ENCODE assay signal across 8 cellular contexts in the genomic region with DNA sequence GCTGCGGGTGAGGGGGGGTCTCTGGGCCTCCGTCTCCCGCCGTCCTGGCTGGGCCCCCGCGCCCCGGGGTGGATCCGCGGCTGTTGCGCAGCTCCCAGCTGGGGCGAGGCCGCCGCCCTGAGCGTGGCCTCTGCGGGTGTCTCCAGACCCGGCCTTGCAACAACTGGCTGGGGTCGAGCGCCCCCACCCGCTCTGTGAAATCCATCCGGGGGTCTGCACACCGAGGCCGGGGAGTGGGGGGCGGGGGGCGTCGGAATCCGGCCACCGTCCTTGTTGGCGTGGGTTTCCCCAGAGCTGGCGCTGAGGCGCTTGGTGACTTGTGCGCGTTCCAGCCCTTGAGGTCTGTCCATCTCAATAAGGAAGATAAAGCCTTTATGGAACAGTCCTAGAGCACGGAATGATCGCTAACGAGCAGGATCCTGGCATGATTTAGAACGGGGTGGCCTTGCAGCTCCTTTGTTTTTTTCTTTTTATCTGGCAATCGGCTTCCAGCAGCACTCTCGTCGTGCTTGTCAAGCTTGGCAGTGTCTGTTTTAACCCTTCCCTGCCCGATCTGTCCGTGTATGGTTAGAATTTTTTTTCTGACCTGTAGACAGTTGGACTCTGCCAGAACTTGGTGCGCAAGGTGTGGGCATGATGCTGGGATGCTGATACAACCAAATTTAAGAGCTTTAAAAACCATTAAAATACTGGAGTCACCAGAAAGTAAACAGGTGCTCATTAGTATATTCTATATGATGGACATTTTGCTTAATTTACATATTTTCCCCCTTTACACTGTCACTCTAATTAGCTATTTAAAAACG. TPM values are rescaled to one million over a fixed set of nuclear protein-coding genes. Genes with fewer than 3 reads are reported as not detected.
DNase-seq lines count a peak whose midpoint lies in the region; ATAC-seq and TF ChIP-seq lines count a peak whose summit lies in the region.

No MANE protein-coding gene starts in this region.

- H3K27ac ChIP-seq in ACC112 (ENCODE audit: low read depth, low read length) = peak overlapping the region; percentile 96
- peak overlapping the region; percentile 90 for H3K27ac ChIP-seq in epithelial cell of prostate
- H3K27ac ChIP-seq in thyroid gland = peak overlapping the region; percentile 98 to 100 (median 100)

- H3K79me2 ChIP-seq in ACC112 (ENCODE audit: control insufficient read depth, insufficient read depth, low read length, unreplicated experiment) = peaks cover 51% of the 10 kb centered on the region

- DNase-seq in GM12864 (ENCODE audit: low read depth) = no peak
- peak; percentile 66 for DNase-seq in NCI-H146 treated with DMSO at 0.1 percent for 48 hours (lab: John Stamatoyannopoulos, UW; ENCODE audit: unreplicated experiment)
- no peak for DNase-seq in activated B cell treated with CpG ODN at 0.5 μM for 24 hours
- DNase-seq in epithelial cell of prostate (ENCODE audit: low read depth, low spot score) = no peak
- peak; percentile 92 for DNase-seq in mesenteric fat pad (ENCODE audit: low spot score)
- DNase-seq in thyroid gland = peak; percentile 46 to 58

- H3K9me3 ChIP-seq in thyroid gland = no peaks in the 10 kb centered on the region

- H2AFZ ChIP-seq in ACC112 (ENCODE audit: low read length, unreplicated experiment) = no peak overlapping the region

- TF ChIP-seq CTCF in GM12864 (IDR thresholded peaks at IDR 0.05; ENCODE audit: low read depth, low read length, missing control alignments) = no peak
- no peak for TF ChIP-seq CTCF in activated B cell treated with CpG ODN at 0.5 μM for 24 hours (IDR thresholded peaks at IDR 0.05)
- no peak for TF ChIP-seq CTCF in thyroid gland (IDR thresholded peaks at IDR 0.05)

- H3K36me3 ChIP-seq in ACC112 (ENCODE audit: insufficient read depth, low read length) (no peaks in the 10 kb centered on the region), thyroid gland (no peaks in the 10 kb centered on the region)

- 1 to 3% methylated on average over 18 to 23 of the region's 43 CpGs for WGBS in thyroid gland, 2 donors

- ATAC-seq in HG02798 (IDR thresholded peaks at IDR 0.05; ENCODE audit: poor library complexity, unreplicated experiment) = peak; percentile 37
- peak; percentile 37 for ATAC-seq in activated B cell treated with CpG ODN at 0.5 μM for 24 hours (ENCODE audit: low read depth)

- H3K27me3 ChIP-seq in ACC112 (ENCODE audit: insufficient read depth, low read length) = no peaks in the 10 kb centered on the region
- H3K27me3 ChIP-seq in thyroid gland = no peaks in the 10 kb centered on the region

- H3K4me3 Mint-ChIP-seq in activated B cell treated with CpG ODN at 0.5 μM for 24 hours = peak overlapping the region; percentile 93

- H3K9me3 Mint-ChIP-seq in activated B cell treated with CpG ODN at 0.5 μM for 24 hours = no peaks in the 10 kb centered on the region

- TF ChIP-seq POLR2A in thyroid gland (IDR thresholded peaks at IDR 0.05) = no peak

- H3K27me3 Mint-ChIP-seq in activated B cell treated with CpG ODN at 0.5 μM for 24 hours = no peaks in the 10 kb centered on the region

- POLR2A ChIA-PET in activated B cell treated with CpG ODN at 0.5 μM for 24 hours (lab: Charles Lee) = interaction anchor here (0.7 to 1.6 kb wide), 10 partner anchors 39 to 718 kb away, joined by 3 to 12 read pairs (median 3); a partner anchor contains a TSS

- H3K4me1 ChIP-seq in ACC112 (ENCODE audit: control insufficient read depth, insufficient read depth, low read length, unreplicated experiment) (peaks cover 31% of the 10 kb centered on the region), thyroid gland (peaks cover 28 to 42% of the 10 kb centered on the region in 2 donors)

- intact Hi-C loops in activated B cell treated with CpG ODN at 0.5 μM for 24 hours (cut with micrococcal nuclease) (loop anchor here (1.0 to 5.0 kb wide), 7 partner anchors 47 to 718 kb away; a partner anchor contains a TSS), thyroid gland (cut with DNase I) (no loop called here)

- CTCF ChIA-PET in activated B cell treated with CpG ODN at 0.5 μM for 24 hours (lab: Charles Lee) = interaction anchor here (0.7 to 1.7 kb wide), 3 partner anchors 34 to 720 kb away, joined by 3 to 5 read pairs (median 5); a partner anchor contains a TSS

- H3K36me3 Mint-ChIP-seq in activated B cell treated with CpG ODN at 0.5 μM for 24 hours (ENCODE audit: low read depth) = peaks cover 7% of the 10 kb centered on the region

- H3K27ac Mint-ChIP-seq in activated B cell treated with CpG ODN at 0.5 μM for 24 hours = peak overlapping the region; percentile 70

- peak overlapping the region; percentile 95 for H3K4me3 ChIP-seq in ACC112 (ENCODE audit: low read depth, low read length)
- H3K4me3 ChIP-seq in GM12864 (ENCODE audit: low read depth, low read length) = peak overlapping the region; percentile 93
- peak overlapping the region; percentile 54 to 100 (median 67) for H3K4me3 ChIP-seq in thyroid gland (replicated peaks in 1 of 3)

- H3K4me1 Mint-ChIP-seq in activated B cell treated with CpG ODN at 0.5 μM for 24 hours = peaks cover 16% of the 10 kb centered on the region

RNA-seq across cellular contexts. Expression of a gene that starts 0.7 kb away (rescaled TPM):
- total RNA-seq in activated B cell treated with CpG ODN at 0.5 μM for 24 hours (14.4 and 20.1 TPM in 2 replicates), mesenteric fat pad (165 TPM), thyroid gland (100 to 1,000 TPM; 504 to 681 (median 560) TPM)

RNA-seq across cellular contexts. Expression of a gene that starts 39.4 kb away (rescaled TPM):
- total RNA-seq in activated B cell treated with CpG ODN at 0.5 μM for 24 hours (0.10 TPM in 1 of 2 replicates, not detected in the other), mesenteric fat pad (not detected), thyroid gland (1 to 10 TPM; 2.7 to 8.7 (median 4.2) TPM)

Comparison
In these comparisons a context has a peak if more than half of its experiments do, and no peak if none do; other contexts are left out.
1. DNase-seq: peak in NCI-H146 treated with DMSO at 0.1 percent for 48 hours (single experiment), mesenteric fat pad (single experiment) and thyroid gland (2 of 2); none in GM12864 (single experiment), activated B cell treated with CpG ODN at 0.5 μM for 24 hours (single experiment) and epithelial cell of prostate (single experiment).
2. Peak in every context shown above with its lines, with median percentiles within 50 percentile points of each other: H3K27ac ChIP-seq and H3K4me3 ChIP-seq.